In the genomic region with DNA sequence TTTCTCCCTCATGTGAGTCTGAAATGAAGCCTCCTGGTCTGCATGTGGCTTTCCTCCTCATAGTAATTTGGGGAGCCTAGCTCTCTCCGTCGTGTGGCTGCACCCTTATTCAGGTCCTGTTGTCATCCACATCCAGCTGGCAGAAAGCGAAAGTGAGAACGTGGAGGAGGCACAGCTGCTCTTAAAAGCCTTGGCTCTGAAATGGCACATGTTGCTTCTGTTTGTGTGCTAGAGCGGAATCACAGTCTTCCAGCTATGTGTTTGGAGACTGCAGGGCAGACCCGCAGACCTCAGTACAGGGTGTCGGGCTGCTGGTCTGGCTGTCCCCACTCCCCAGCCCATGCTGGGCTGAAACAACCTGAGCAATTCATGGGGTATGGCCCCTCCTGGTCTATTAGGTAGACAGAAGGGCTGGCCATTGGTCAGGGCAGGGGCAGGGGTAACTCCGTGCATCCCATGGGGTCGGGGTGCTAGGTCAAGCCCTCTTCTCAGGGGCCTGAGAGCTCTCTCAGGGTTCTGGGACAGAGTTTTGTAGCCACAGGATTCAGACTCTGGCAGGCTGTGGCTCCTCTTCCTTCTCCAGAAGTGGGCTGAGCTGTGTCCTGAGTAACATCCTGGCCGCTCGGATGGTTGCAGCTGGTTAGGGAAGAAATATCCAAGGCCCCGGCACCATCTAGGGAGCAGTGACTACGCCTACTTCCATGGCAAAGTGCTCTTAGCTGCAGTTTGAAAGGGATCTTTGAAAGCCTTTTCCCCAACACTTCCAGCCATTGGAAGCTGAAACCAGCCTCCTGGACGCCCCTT, we compare ENCODE assay signal across 12 cellular contexts. TPM values are rescaled to one million over a fixed set of nuclear protein-coding genes. Genes with fewer than 3 reads are reported as not detected.
DNase-seq lines count a peak whose midpoint lies in the region; ATAC-seq and TF ChIP-seq lines count a peak whose summit lies in the region.
"Had no signal": no experiment of that assay in that cellular context is flagged by ENCODE, and none has a peak within 500 bp of the region (broad histone marks: within the 10 kb centered on the region; RNA-seq: fewer than 3 reads in every experiment).

No MANE protein-coding gene starts in this region.

- no peak for ATAC-seq in GM21528 (IDR thresholded peaks at IDR 0.05; ENCODE audit: low FRiP score, unreplicated experiment)
- ATAC-seq: A549 had no signal

- 0 out of 2 replicates have a peak, but pooled peaks cover 4% of the 10 kb centered on the region for H3K27me3 ChIP-seq in SJCRH30
- no peaks in the 10 kb centered on the region for H3K27me3 ChIP-seq in right atrium auricular region
- H3K27me3 ChIP-seq in stomach smooth muscle (ENCODE audit: control insufficient read depth in 1 of 2, insufficient read depth in 2 of 2, low read length in 2 of 2), result peaks cover 0 to 2% of the 10 kb centered on the region in 2 donors

- 0 out of 2 replicates have a peak overlapping the region, but pooled peaks have one; percentile 3 for H3K4me3 ChIP-seq in SJCRH30
- no peak overlapping the region for H3K4me3 ChIP-seq in right atrium auricular region
- H3K4me3 ChIP-seq in stomach smooth muscle (ENCODE audit: low read length in 2 of 2), result peak overlapping the region; percentile 64 to 65
- H3K4me3 ChIP-seq: A549 had no signal

- no peaks in the 10 kb centered on the region for H3K9me3 ChIP-seq in SJCRH30 (replicated peaks)
- no peaks in the 10 kb centered on the region for H3K9me3 ChIP-seq in right atrium auricular region
- no peaks in the 10 kb centered on the region for H3K9me3 ChIP-seq in stomach smooth muscle (ENCODE audit: control insufficient read depth in 2 of 2, low read length in 2 of 2)
- H3K9me3 ChIP-seq: A549 had no signal

- no peak for TF ChIP-seq CTCF in right atrium auricular region (IDR thresholded peaks at IDR 0.05)

- H3K4me1 ChIP-seq in SJCRH30, result peaks cover 26% of the 10 kb centered on the region
- peaks cover 0 to 40% of the 10 kb centered on the region in 2 donors for H3K4me1 ChIP-seq in right atrium auricular region
- H3K4me1 ChIP-seq in stomach smooth muscle (ENCODE audit: control insufficient read depth, insufficient read depth, low read length), result peaks cover 37% of the 10 kb centered on the region
- H3K4me1 ChIP-seq: A549 had no signal

- H3K27ac ChIP-seq in SJCRH30 (no peak overlapping the region), right atrium auricular region (peak overlapping the region; percentile 68 to 74), stomach smooth muscle (ENCODE audit: low read length) (peak overlapping the region; percentile 46)
- H3K27ac ChIP-seq: A549 had no signal

- DNase-seq in NCI-H1105 treated with DMSO at 0.1 percent for 48 hours (lab: John Stamatoyannopoulos, UW), result peak; percentile 2
- no peak for DNase-seq in NCI-H1105 (lab: John Stamatoyannopoulos, UW)
- peak; percentile 42 to 68 for DNase-seq in SJCRH30
- no peak for DNase-seq in right atrium auricular region (ENCODE audit: low spot score)
- no peak for DNase-seq in activated CD8-positive, alpha-beta memory T cell treated with anti-CD3 and anti-CD28 coated beads for 24 hours
- no peak for DNase-seq in NK-92 (lab: John Stamatoyannopoulos, UW; ENCODE audit: unreplicated experiment)
- DNase-seq: activated naive CD8-positive, alpha-beta T cell treated with anti-CD3 and anti-CD28 coated beads for 36 hours; KG1 had no signal

- peak overlapping the region; percentile 46 to 55 for H3K9ac ChIP-seq in stomach smooth muscle (ENCODE audit: low read length in 2 of 2)

- no peaks in the 10 kb centered on the region for H3K36me3 ChIP-seq in SJCRH30
- H3K36me3 ChIP-seq in right atrium auricular region, result no peaks in the 10 kb centered on the region
- no peaks in the 10 kb centered on the region for H3K36me3 ChIP-seq in stomach smooth muscle (ENCODE audit: control insufficient read depth in 2 of 2, insufficient read depth in 2 of 2, low read length in 2 of 2)

RNA-seq across cellular contexts. Expression of a gene that starts 50.6 kb away (rescaled TPM):
- total RNA-seq in SJCRH30 (2014; rRNA removed; shearing (Covaris generic)), result 2.1 and 3.4 TPM in 2 replicates
- 100 to 1,000 TPM in 1 of 2 donors, 10 to 100 TPM in 1; 60.2 to 156 TPM for total RNA-seq in right atrium auricular region

RNA-seq across cellular contexts. Expression of a gene that starts 54.7 kb away (rescaled TPM):
- total RNA-seq in SJCRH30 (2014; rRNA removed; shearing (Covaris generic)), result not detected in 2 replicates
- not detected for total RNA-seq in right atrium auricular region
- total RNA-seq: activated naive CD8-positive, alpha-beta T cell treated with anti-CD3 and anti-CD28 coated beads for 36 hours; osteocyte had no signal

Comparison
In these comparisons a context has a peak if more than half of its experiments do, and no peak if none do; other contexts are left out.
1. DNase-seq: peak in NCI-H1105 treated with DMSO at 0.1 percent for 48 hours (single experiment) and SJCRH30 (2 of 2); none in NCI-H1105 (single experiment), right atrium auricular region (single experiment), activated CD8-positive, alpha-beta memory T cell treated with anti-CD3 and anti-CD28 coated beads for 24 hours (single experiment) and NK-92 (single experiment).
2. H3K4me3 ChIP-seq: peak in SJCRH30 (single experiment) and stomach smooth muscle (2 of 2); none in right atrium auricular region (0 of 2).
3. RNA of a gene that starts 50.6 kb away (total RNA-seq): 60.2 to 156 TPM in right atrium auricular region; 2.1 to 3.4 TPM in SJCRH30; every median in the first group is over 10 times any median in the second.